Comparison of ENCODE assay signal across 23 cellular contexts in the genomic region with DNA sequence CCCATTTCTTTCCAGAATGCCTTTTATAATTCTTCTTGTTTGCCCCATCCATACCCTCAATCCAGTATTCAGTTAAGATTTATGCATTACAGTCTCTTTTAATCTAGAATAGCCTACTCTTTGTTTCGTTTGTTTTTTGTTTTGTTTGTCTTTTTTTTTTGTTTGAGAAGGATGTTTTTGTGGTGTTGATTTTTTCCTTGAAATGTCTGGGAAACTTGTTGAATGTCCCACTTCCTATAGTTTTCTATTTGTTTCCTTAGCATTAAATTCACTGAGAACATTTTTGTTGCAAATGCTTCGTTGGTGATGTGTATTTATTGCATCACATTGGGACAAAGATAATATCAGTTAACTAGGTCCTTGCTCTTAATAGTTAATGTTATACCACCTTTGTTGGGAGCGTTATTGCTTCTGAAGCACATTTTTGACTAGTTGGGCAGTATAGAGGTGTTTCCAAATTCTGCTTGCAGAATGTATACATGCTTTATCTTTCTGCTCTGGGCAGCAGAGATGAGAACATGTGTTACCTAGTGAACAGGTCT. TPM values are rescaled to one million over a fixed set of nuclear protein-coding genes. Genes with fewer than 3 reads are reported as not detected.
DNase-seq lines count a peak whose midpoint lies in the region; ATAC-seq, FAIRE-seq and TF ChIP-seq lines count a peak whose summit lies in the region.
"Had no signal": no experiment of that assay in that cellular context is flagged by ENCODE, and none has a peak within 500 bp of the region (broad histone marks: within the 10 kb centered on the region; RNA-seq: fewer than 3 reads in every experiment).

No MANE protein-coding gene starts in this region.

- H3K4me3 ChIP-seq in astrocyte (ENCODE audit: insufficient read depth, low read depth, low read length) (no peak overlapping the region), HepG2 (replicated peaks in 1 of 3; ENCODE audit: insufficient read depth in 1 of 3, low read depth in 2 of 3, low read length in 3 of 3) (no peak overlapping the region)
- H3K4me3 ChIP-seq: BLaER1 had no signal

- H4K20me1 ChIP-seq in astrocyte (ENCODE audit: insufficient read depth, low read length) (peaks cover 73% of the 10 kb centered on the region), HepG2 (ENCODE audit: insufficient read depth, low read length) (peaks cover 31% of the 10 kb centered on the region)

- POLR2A ChIA-PET in HepG2 (lab: Yijun Ruan, JAX): interaction anchor here (1.6 kb wide), 1 partner anchor 29 kb away, joined by 9 read pairs; a partner anchor contains a TSS

- H3K27ac ChIP-seq in astrocyte (ENCODE audit: low read depth, low read length): no peak overlapping the region
- no peak overlapping the region for H3K27ac ChIP-seq in HepG2 (ENCODE audit: extremely low read length, insufficient read depth, low read length)
- H3K27ac ChIP-seq: BLaER1, KMS-11 had no signal

- DNase-seq in natural killer cell (no peak), astrocyte (ENCODE audit: low read depth) (no peak), HepG2 (ENCODE audit: low spot score) (no peak), renal cortical epithelial cell (ENCODE audit: low read depth) (peak; percentile 9), medulla oblongata (ENCODE audit: extremely low spot score) (no peak), NCI-H82 treated with DMSO at 0.1 percent for 48 hours (lab: John Stamatoyannopoulos, UW; ENCODE audit: unreplicated experiment) (no peak), cerebellar cortex (ENCODE audit: low spot score) (no peak)
- DNase-seq in natural killer cell treated with Interleukin-12 subunit alpha and Interleukin-12 subunit beta and Interleukin-15 and Interleukin-18, amount 100 ng/mL, for 72 hours (ENCODE audit: low spot score): no peak
- DNase-seq: CD4-positive, alpha-beta T cell; DMS53; H7; HFFc6; MM.1S; NCI-H2029 treated with DMSO at 0.1 percent for 48 hours; NCI-H446 treated with DMSO at 0.1 percent for 48 hours; NCI-H526; RPMI8226; SHP77 had no signal

- H3K79me2 ChIP-seq in astrocyte (ENCODE audit: insufficient read depth, low read length): peaks cover 76% of the 10 kb centered on the region
- H3K79me2 ChIP-seq in HepG2 (ENCODE audit: insufficient read depth, low read length): peaks cover 38% of the 10 kb centered on the region

- TF ChIP-seq EP300 in HepG2 (IDR thresholded peaks at IDR 0.05; ENCODE audit: low read depth in 2 of 2, low read length in 2 of 2): no peak
- TF ChIP-seq EP300 in HepG2 (CRISPR knock-in tag; IDR thresholded peaks at IDR 0.05; ENCODE audit: borderline replicate concordance): no peak

- no peaks in the 10 kb centered on the region for H3K9me3 ChIP-seq in astrocyte (ENCODE audit: insufficient read depth, low read depth, low read length)
- H3K9me3 ChIP-seq in HepG2 (ENCODE audit: low read length): no peaks in the 10 kb centered on the region
- H3K9me3 ChIP-seq: BLaER1 had no signal

- FAIRE-seq in astrocyte (lab: Jason Lieb, UNC) (no peak), HepG2 (lab: Jason Lieb, UNC) (no peak)
- FAIRE-seq: A204.1, GM18507, HTR-8/SVneo had no signal

- ATAC-seq in natural killer cell: no peak
- no peak for ATAC-seq in natural killer cell treated with Interleukin-12 subunit alpha and Interleukin-12 subunit beta and Interleukin-15 and Interleukin-18, amount 100 ng/mL, for 72 hours
- ATAC-seq in HepG2: no peak; the same call in 2 of the 3 replicates

- TF ChIP-seq RAD21 in HepG2 (CRISPR knock-in tag; IDR thresholded peaks at IDR 0.05): no peak

- H3K4me3 Mint-ChIP-seq in natural killer cell (no peak overlapping the region), astrocyte (ENCODE audit: unreplicated experiment) (no peak overlapping the region)
- no peak overlapping the region for H3K4me3 Mint-ChIP-seq in natural killer cell treated with Interleukin-12 subunit alpha and Interleukin-12 subunit beta and Interleukin-15 and Interleukin-18, amount 100 ng/mL, for 72 hours
- H3K4me3 Mint-ChIP-seq: CD4-positive, alpha-beta T cell; HFFc6 had no signal

- BruUV-seq in HepG2 (replicated peaks; lab: Mats Ljungman, UMichigan): no TSS peak

- intact Hi-C loops in natural killer cell (cut with micrococcal nuclease): no loop called here
- intact Hi-C loops in HepG2 (cut with micrococcal nuclease; ENCODE audit: unreplicated experiment): no loop called here

- 71% methylated on average over 3 of the region's 3 CpGs for WGBS in HepG2 (ENCODE audit: low lambda C conversion rate)

- H3K36me3 Mint-ChIP-seq in natural killer cell: peaks cover 35% of the 10 kb centered on the region
- peaks cover 48% of the 10 kb centered on the region for H3K36me3 Mint-ChIP-seq in natural killer cell treated with Interleukin-12 subunit alpha and Interleukin-12 subunit beta and Interleukin-15 and Interleukin-18, amount 100 ng/mL, for 72 hours
- H3K36me3 Mint-ChIP-seq in astrocyte (ENCODE audit: low read depth, unreplicated experiment): peaks cover 8% of the 10 kb centered on the region

- H3K9ac ChIP-seq in astrocyte (ENCODE audit: low read length): no peak overlapping the region
- no peak overlapping the region for H3K9ac ChIP-seq in HepG2 (ENCODE audit: insufficient read depth, low read depth, low read length)
- H3K9ac ChIP-seq: BLaER1, KMS-11 had no signal

- in situ Hi-C loops in HepG2 (cut with HindIII; ENCODE audit: extremely low pct_ligation_motif_present, low pct_unique_long_range_greater_than_20kb): no loop called here

- H3K9me3 Mint-ChIP-seq in natural killer cell (no peaks in the 10 kb centered on the region), astrocyte (ENCODE audit: unreplicated experiment) (no peaks in the 10 kb centered on the region)
- H3K9me3 Mint-ChIP-seq in natural killer cell treated with Interleukin-12 subunit alpha and Interleukin-12 subunit beta and Interleukin-15 and Interleukin-18, amount 100 ng/mL, for 72 hours: no peaks in the 10 kb centered on the region
- H3K9me3 Mint-ChIP-seq: CD4-positive, alpha-beta T cell; HFFc6 had no signal

- H3K36me3 ChIP-seq in astrocyte (ENCODE audit: insufficient read depth, low read length): peaks cover 48% of the 10 kb centered on the region
- H3K36me3 ChIP-seq in HepG2 (replicated peaks in 1 of 2; ENCODE audit: control insufficient read depth in 1 of 2, insufficient read depth in 2 of 2, low read length in 2 of 2): peaks cover 22 to 84% of the 10 kb centered on the region in 2 experiments

- H3K4me2 ChIP-seq in astrocyte (ENCODE audit: low read length) (no peak overlapping the region), HepG2 (ENCODE audit: low read depth, low read length) (no peak overlapping the region)
- H3K4me2 ChIP-seq: BLaER1, KMS-11 had no signal

- CTCF ChIA-PET in HepG2 (lab: Yijun Ruan, JAX; ENCODE audit: low intra/inter-chr PET ratio, low total read pairs): no interaction called here

- H3K4me1 ChIP-seq in astrocyte (ENCODE audit: insufficient read depth, low read length) (no peaks in the 10 kb centered on the region), HepG2 (ENCODE audit: insufficient read depth, low read length) (peaks cover 21% of the 10 kb centered on the region)
- H3K4me1 ChIP-seq: BLaER1 had no signal

- TF ChIP-seq POLR2A in HepG2 (IDR thresholded peaks at IDR 0.05; ENCODE audit: insufficient read depth in 1 of 2, low read depth in 2 of 2, low read length in 2 of 2): no peak

- H3K27ac Mint-ChIP-seq in natural killer cell (peak overlapping the region; percentile 9 to 44), astrocyte (ENCODE audit: unreplicated experiment) (peak overlapping the region; percentile 43)
- H3K27ac Mint-ChIP-seq in natural killer cell treated with Interleukin-12 subunit alpha and Interleukin-12 subunit beta and Interleukin-15 and Interleukin-18, amount 100 ng/mL, for 72 hours: no peak overlapping the region
- H3K27ac Mint-ChIP-seq: HFFc6 had no signal

- no peaks in the 10 kb centered on the region for H3K27me3 ChIP-seq in astrocyte (ENCODE audit: insufficient read depth, low read length)
- no peaks in the 10 kb centered on the region for H3K27me3 ChIP-seq in HepG2 (ENCODE audit: control insufficient read depth in 1 of 2, insufficient read depth in 2 of 2, low read length in 2 of 2)
- H3K27me3 ChIP-seq: BLaER1 had no signal

- no peak for TF ChIP-seq CTCF in natural killer cell (IDR thresholded peaks at IDR 0.05)
- TF ChIP-seq CTCF in astrocyte (IDR thresholded peaks at IDR 0.05; ENCODE audit: insufficient read depth, low read depth, low read length): no peak
- no peak for TF ChIP-seq CTCF in HepG2 (CRISPR knock-in tag; IDR thresholded peaks at IDR 0.05)

- peaks cover 34 to 54% of the 10 kb centered on the region in 2 donors for H3K4me1 Mint-ChIP-seq in natural killer cell
- H3K4me1 Mint-ChIP-seq in natural killer cell treated with Interleukin-12 subunit alpha and Interleukin-12 subunit beta and Interleukin-15 and Interleukin-18, amount 100 ng/mL, for 72 hours (ENCODE audit: low read depth in 2 of 2): peaks cover 20 to 26% of the 10 kb centered on the region in 2 donors
- peaks cover 8% of the 10 kb centered on the region for H3K4me1 Mint-ChIP-seq in astrocyte (ENCODE audit: low read depth, unreplicated experiment)

- H3K27me3 Mint-ChIP-seq in natural killer cell (ENCODE audit: low read depth in 2 of 2) (no peaks in the 10 kb centered on the region), astrocyte (ENCODE audit: low read depth, unreplicated experiment) (no peaks in the 10 kb centered on the region)
- no peaks in the 10 kb centered on the region for H3K27me3 Mint-ChIP-seq in natural killer cell treated with Interleukin-12 subunit alpha and Interleukin-12 subunit beta and Interleukin-15 and Interleukin-18, amount 100 ng/mL, for 72 hours
- H3K27me3 Mint-ChIP-seq: CD4-positive, alpha-beta T cell had no signal

- H2AFZ ChIP-seq in astrocyte (ENCODE audit: low read depth, low read length): no peak overlapping the region
- H2AFZ ChIP-seq in HepG2 (ENCODE audit: low read length): no peak overlapping the region

RNA-seq across cellular contexts. Expression of a gene that starts 28.9 kb away (rescaled TPM):
- total RNA-seq in natural killer cell (100 to 1,000 TPM; 104 to 126 (median 113) TPM), astrocyte (87.1 and 91.7 TPM in 2 replicates), HepG2 (2016; rRNA removed; fragmentation: Illumina TruSeq; extraction: Trizol) (133 and 144 TPM in 2 replicates), renal cortical epithelial cell (73.3 and 153 TPM in 2 replicates)
- 100 to 1,000 TPM; 104 to 135 TPM for total RNA-seq in natural killer cell treated with Interleukin-12 subunit alpha and Interleukin-12 subunit beta and Interleukin-15 and Interleukin-18, amount 100 ng/mL, for 72 hours
- 144 and 165 TPM in 2 replicates for total RNA-seq in HepG2 (2016; cell fraction: cytosol; rRNA removed; fragmentation: Illumina TruSeq; extraction: Trizol; ENCODE audit: low read depth)
- total RNA-seq in HepG2 (2016; cell fraction: insoluble cytoplasmic fraction; rRNA removed; fragmentation: Illumina TruSeq; extraction: Trizol): 136 and 142 TPM in 2 replicates
- total RNA-seq in HepG2 (2016; cell fraction: membrane; rRNA removed; fragmentation: Illumina TruSeq; extraction: Trizol): 69.6 and 88.9 TPM in 2 replicates
- total RNA-seq in HepG2 (2016; cell fraction: nucleus; rRNA removed; fragmentation: Illumina TruSeq; extraction: Trizol): 338 and 339 TPM in 2 replicates
- polyA plus RNA-seq in HepG2 (2011; rRNA removed): 79.8 and 92.7 TPM in 2 replicates
- polyA plus RNA-seq in HepG2 (2011; cell fraction: cytosol; rRNA removed): 30.4 and 44.2 TPM in 2 replicates
- 156 and 178 TPM in 2 replicates for polyA plus RNA-seq in HepG2 (2011; cell fraction: nucleus; rRNA removed)
- 94.6 and 110 TPM in 2 replicates for polyA plus RNA-seq in HepG2 (2012)
- 8.2 and 8.9 TPM in 2 replicates for polyA plus RNA-seq in HepG2 (2016; cell fraction: cytosol; fragmentation: Illumina TruSeq; extraction: Trizol; ENCODE audit: low read depth)
- polyA plus RNA-seq in HepG2 (2016; cell fraction: insoluble cytoplasmic fraction; fragmentation: Illumina TruSeq; extraction: Trizol; ENCODE audit: low read depth): 88.5 and 93.4 TPM in 2 replicates
- polyA plus RNA-seq in HepG2 (2016; cell fraction: membrane; fragmentation: Illumina TruSeq; extraction: Trizol; ENCODE audit: low read depth): 13.9 and 16.6 TPM in 2 replicates
- polyA plus RNA-seq in HepG2 (2016; cell fraction: nucleus; fragmentation: Illumina TruSeq; extraction: Trizol; ENCODE audit: insufficient read depth, low read depth): 235 and 243 TPM in 2 replicates
- polyA minus RNA-seq in HepG2 (2011; rRNA and poly(A)+ RNA removed; ENCODE audit: low replicate concordance): 88.0 and 129 TPM in 2 replicates
- polyA minus RNA-seq in HepG2 (2011; cell fraction: cytosol; rRNA and poly(A)+ RNA removed): 77.1 and 94.9 TPM in 2 replicates
- 881 and 997 TPM in 2 replicates for polyA minus RNA-seq in HepG2 (2011; cell fraction: nucleus; rRNA and poly(A)+ RNA removed)

Comparison
In these comparisons a context has a peak if more than half of its experiments do, and no peak if none do; other contexts are left out.
1. H3K27ac Mint-ChIP-seq: peak in natural killer cell (2 of 2) and astrocyte (single experiment); none in natural killer cell treated with Interleukin-12 subunit alpha and Interleukin-12 subunit beta and Interleukin-15 and Interleukin-18, amount 100 ng/mL, for 72 hours (0 of 2).